ENCODE assay signal across 18 cellular contexts in genomic region chr12:28879379-28879778, GRCh38.
A peak's percentile ranks its signal among the peaks of the same experiment; 100 is the strongest.
DNase-seq lines count a peak whose midpoint lies in the region; ATAC-seq, FAIRE-seq and TF ChIP-seq lines count a peak whose summit lies in the region.
"Had no signal": no experiment of that assay in that cellular context is flagged by ENCODE, and none has a peak within 500 bp of the region (broad histone marks: within the 10 kb centered on the region; RNA-seq: fewer than 3 reads in every experiment).

No MANE protein-coding gene starts in this region.

- peak; percentile 25 for DNase-seq in bronchial epithelial cell (ENCODE audit: low read depth)
- DNase-seq in activated CD8-positive, alpha-beta memory T cell treated with anti-CD3 and anti-CD28 coated beads, Interleukin-2, amount 50 U/mL, for 4 hours: no peak
- no peak for DNase-seq in NK-92 (lab: John Stamatoyannopoulos, UW; ENCODE audit: unreplicated experiment)
- no peak for DNase-seq in HK-2 (ENCODE audit: unreplicated experiment)
- no peak for DNase-seq in coronary artery (ENCODE audit: low spot score)
- DNase-seq: activated effector memory CD4-positive, alpha-beta T cell treated with Interleukin-2 at 50 U/mL for 16 hours; aorta; erythroblast; Kasumi-1; NCI-H1436; WERI-Rb-1 had no signal

- H3K36me3 ChIP-seq in bronchial epithelial cell (ENCODE audit: control insufficient read depth, insufficient read depth, low read length): no peaks in the 10 kb centered on the region
- H3K36me3 ChIP-seq: BLaER1 treated with 17β-estradiol and CSF1 and Interleukin-3, amounts not matched to agents 10 nM and 100 nM; right atrium auricular region; WERI-Rb-1 had no signal

- no peak for TF ChIP-seq CTCF in bronchial epithelial cell (IDR thresholded peaks at IDR 0.05; ENCODE audit: insufficient read depth, low read length, severe bottlenecking)
- TF ChIP-seq CTCF in coronary artery (IDR thresholded peaks at IDR 0.05): no peak

- no peaks in the 10 kb centered on the region for H3K27me3 ChIP-seq in bronchial epithelial cell (ENCODE audit: control insufficient read depth, insufficient read depth, low read length)
- H3K27me3 ChIP-seq: BLaER1 treated with 17β-estradiol and CSF1 and Interleukin-3, amounts not matched to agents 10 nM and 100 nM; right atrium auricular region had no signal

- ATAC-seq in GM18858 (IDR thresholded peaks at IDR 0.05; ENCODE audit: unreplicated experiment) (peak; percentile 87), GM21619 (IDR thresholded peaks at IDR 0.05; ENCODE audit: unreplicated experiment) (peak; percentile 84), HG03342 (IDR thresholded peaks at IDR 0.05; ENCODE audit: unreplicated experiment) (peak; percentile 91)

- no peak overlapping the region for H3K4me3 ChIP-seq in bronchial epithelial cell (ENCODE audit: low read depth, low read length)
- H3K4me3 ChIP-seq in coronary artery: no peak overlapping the region
- H3K4me3 ChIP-seq: BLaER1 treated with 17β-estradiol and CSF1 and Interleukin-3, amounts not matched to agents 10 nM and 100 nM; right atrium auricular region had no signal

- FAIRE-seq in bronchial epithelial cell (lab: Jason Lieb, UNC): no peak
- FAIRE-seq: colon, islet of Langerhans had no signal

- H3K27ac ChIP-seq in coronary artery: no peak overlapping the region
- H3K27ac ChIP-seq: BLaER1 treated with 17β-estradiol and CSF1 and Interleukin-3, amounts not matched to agents 10 nM and 100 nM; right atrium auricular region; WERI-Rb-1 had no signal
